9 cellular contexts compared by ENCODE assay signal in genomic region chr2:191811807-191812602, GRCh38. TPM values are rescaled to one million over a fixed set of nuclear protein-coding genes. Genes with fewer than 3 reads are reported as not detected.
DNase-seq lines count a peak whose midpoint lies in the region; ATAC-seq and TF ChIP-seq lines count a peak whose summit lies in the region.
"Had no signal": no experiment of that assay in that cellular context is flagged by ENCODE, and none has a peak within 500 bp of the region (broad histone marks: within the 10 kb centered on the region; RNA-seq: fewer than 3 reads in every experiment).

No MANE protein-coding gene starts in this region.

- H3K27me3 ChIP-seq in CD8-positive, alpha-beta T cell (ENCODE audit: insufficient read depth, low read length), result no peaks in the 10 kb centered on the region
- no peaks in the 10 kb centered on the region for H3K27me3 ChIP-seq in uterus

- H3K27me3 Mint-ChIP-seq in CD8-positive, alpha-beta T cell (ENCODE audit: low read depth), result peaks cover 6% of the 10 kb centered on the region
- H3K27me3 Mint-ChIP-seq in neural crest cell (ENCODE audit: low read depth), result no peaks in the 10 kb centered on the region

- H3K36me3 ChIP-seq in CD8-positive, alpha-beta T cell (ENCODE audit: insufficient read depth, low read length), result no peaks in the 10 kb centered on the region
- no peaks in the 10 kb centered on the region for H3K36me3 ChIP-seq in uterus

- CTCF ChIA-PET in CD8-positive, alpha-beta T cell (lab: Charles Lee), result interaction anchor here (0.8 to 2.5 kb wide), 5 partner anchors 14 to 351 kb away, joined by 3 to 16 read pairs (median 3); no protein-coding TSS in a partner anchor

- intact Hi-C loops in CD8-positive, alpha-beta T cell (cut with DNase I, micrococcal nuclease), result loop anchor here (2.0 to 5.0 kb wide), 3 partner anchors 350 to 1005 kb away; no protein-coding TSS in a partner anchor
- intact Hi-C loops in uterus (cut with DNase I; ENCODE audit: low total_unique reads), result loop anchor here (5.0 kb wide), 1 partner anchor 350 kb away; no protein-coding TSS in a partner anchor

- no peaks in the 10 kb centered on the region for H3K4me1 Mint-ChIP-seq in CD8-positive, alpha-beta T cell (ENCODE audit: low read depth)
- peaks cover 5% of the 10 kb centered on the region for H3K4me1 Mint-ChIP-seq in neural crest cell

- H3K9me3 ChIP-seq in CD8-positive, alpha-beta T cell (ENCODE audit: low read length), result no peaks in the 10 kb centered on the region
- no peaks in the 10 kb centered on the region for H3K9me3 ChIP-seq in uterus

- peak; percentile 26 for ATAC-seq in CD8-positive, alpha-beta T cell
- ATAC-seq in GM18909 (IDR thresholded peaks at IDR 0.05; ENCODE audit: poor library complexity, unreplicated experiment) (peak; percentile 81), HG03175 (IDR thresholded peaks at IDR 0.05; ENCODE audit: unreplicated experiment) (peak; percentile 81)

- H3K27ac ChIP-seq in CD8-positive, alpha-beta T cell (ENCODE audit: low read depth, low read length), result no peak overlapping the region
- no peak overlapping the region for H3K27ac ChIP-seq in uterus

- H3K36me3 Mint-ChIP-seq in CD8-positive, alpha-beta T cell, result no peaks in the 10 kb centered on the region
- no peaks in the 10 kb centered on the region for H3K36me3 Mint-ChIP-seq in neural crest cell (ENCODE audit: low read depth)

- H3K27ac Mint-ChIP-seq in CD8-positive, alpha-beta T cell, result no peak overlapping the region
- H3K27ac Mint-ChIP-seq in neural crest cell (ENCODE audit: unreplicated experiment), result no peak overlapping the region
- H3K27ac Mint-ChIP-seq: T-helper 1 cell treated with Interleukin-12 subunit alpha and Interleukin-12 subunit beta and Interleukin-4 antibody, amounts not matched to agents 30 μg/mL and 1 μg/mL, for 36 hours had no signal

- TF ChIP-seq CTCF in CD8-positive, alpha-beta T cell (IDR thresholded peaks at IDR 0.05), result peak; percentile 38
- peak; percentile 85 for TF ChIP-seq CTCF in fibroblast of pulmonary artery (IDR thresholded peaks at IDR 0.05; ENCODE audit: low read length, missing control alignments)
- peak; percentile 94 for TF ChIP-seq CTCF in neural crest cell (conservative IDR thresholded peaks at IDR 0.05)
- TF ChIP-seq CTCF in uterus (IDR thresholded peaks at IDR 0.05), result peak; percentile 72 to 85 (median 82)

- H3K4me1 ChIP-seq in CD8-positive, alpha-beta T cell (ENCODE audit: insufficient read depth, low read length), result no peaks in the 10 kb centered on the region
- no peaks in the 10 kb centered on the region for H3K4me1 ChIP-seq in uterus

- POLR2A ChIA-PET in CD8-positive, alpha-beta T cell (lab: Charles Lee), result no interaction called here

- H3K9me3 Mint-ChIP-seq in CD8-positive, alpha-beta T cell, result no peaks in the 10 kb centered on the region
- no peaks in the 10 kb centered on the region for H3K9me3 Mint-ChIP-seq in neural crest cell
- H3K9me3 Mint-ChIP-seq: T-helper 1 cell treated with Interleukin-12 subunit alpha and Interleukin-12 subunit beta and Interleukin-4 antibody, amounts not matched to agents 30 μg/mL and 1 μg/mL, for 36 hours had no signal

- TF ChIP-seq POLR2A in uterus (IDR thresholded peaks at IDR 0.05), result no peak

- peak in 2 of 7 experiments; percentile 1 to 20 for DNase-seq in CD8-positive, alpha-beta T cell
- DNase-seq in NCI-H345 (lab: John Stamatoyannopoulos, UW) (peak; percentile 65), fibroblast of pulmonary artery (ENCODE audit: low read depth) (peak; percentile 85), neural crest cell (ENCODE audit: low read depth, low spot score) (peak; percentile 69), uterus (peak; percentile 60 to 66)
- DNase-seq in activated CD8-positive, alpha-beta memory T cell treated with anti-CD3 and anti-CD28 coated beads for 24 hours, result peak; percentile 58

- H3K4me3 ChIP-seq in CD8-positive, alpha-beta T cell (ENCODE audit: low read depth, low read length), result no peak overlapping the region
- no peak overlapping the region for H3K4me3 ChIP-seq in fibroblast of pulmonary artery (replicated peaks; ENCODE audit: low read depth, low read length)
- H3K4me3 ChIP-seq in uterus, result no peak overlapping the region

- no peak overlapping the region for H3K4me3 Mint-ChIP-seq in CD8-positive, alpha-beta T cell
- H3K4me3 Mint-ChIP-seq in neural crest cell, result no peak overlapping the region
- H3K4me3 Mint-ChIP-seq: T-helper 1 cell treated with Interleukin-12 subunit alpha and Interleukin-12 subunit beta and Interleukin-4 antibody, amounts not matched to agents 30 μg/mL and 1 μg/mL, for 36 hours had no signal

RNA-seq across cellular contexts. Expression of gene CAVIN2, which starts 34.9 kb away (rescaled TPM):
- total RNA-seq in CD8-positive, alpha-beta T cell, result not detected
- total RNA-seq in neural crest cell (not detected in 2 replicates), uterus (100 to 1,000 TPM in 3 of 4 donors, 10 to 100 TPM in 1; 37.3 to 235 (median 121) TPM)

Comparison
In these comparisons a context has a peak if more than half of its experiments do, and no peak if none do; other contexts are left out.
1. ATAC-seq: peak in every context shown above with its lines; median percentile 81 in GM18909; 81 in HG03175; 26 in CD8-positive, alpha-beta T cell.
2. CTCF ChIP-seq: peak in every context shown above with its lines; median percentile 94 in neural crest cell; 85 in fibroblast of pulmonary artery; 82 in uterus; 38 in CD8-positive, alpha-beta T cell.
3. RNA of gene CAVIN2, which starts 34.9 kb away (total RNA-seq): 37.3 to 235 TPM in uterus; not detected in neural crest cell and not detected in CD8-positive, alpha-beta T cell; every median in the first group is over 10 times any median in the second.